9 cellular contexts compared by ENCODE assay signal in genomic region chr14:88386395-88386794, GRCh38. TPM values are rescaled to one million over a fixed set of nuclear protein-coding genes. Genes with fewer than 3 reads are reported as not detected.
DNase-seq lines count a peak whose midpoint lies in the region; ATAC-seq and TF ChIP-seq lines count a peak whose summit lies in the region.
"Had no signal": no experiment of that assay in that cellular context is flagged by ENCODE, and none has a peak within 500 bp of the region (broad histone marks: within the 10 kb centered on the region; RNA-seq: fewer than 3 reads in every experiment).

No MANE protein-coding gene starts in this region.

- intact Hi-C loops in activated CD4-positive, alpha-beta T cell treated with anti-CD3 and anti-CD28 coated beads, Interleukin-2, amount 10 ng/mL, durations not matched to agents 24 days and 14 days (cut with micrococcal nuclease), result loop anchor here (5.0 kb wide), 1 partner anchor 379 kb away; the partner anchor contains the start of gene GPR65
- intact Hi-C loops in activated CD8-positive, alpha-beta T cell treated with anti-CD3 and anti-CD28 coated beads for 36 hours (cut with micrococcal nuclease), result no loop called here

- peaks cover 9% of the 10 kb centered on the region; the same call in 1 of the 2 replicates for H3K27me3 ChIP-seq in iPS-20b (ENCODE audit: insufficient read depth, low read length)
- H3K27me3 ChIP-seq in stomach smooth muscle (ENCODE audit: control insufficient read depth in 1 of 2, insufficient read depth in 2 of 2, low read length in 2 of 2), result no peaks in the 10 kb centered on the region
- H3K27me3 ChIP-seq: pancreas had no signal

- no peaks in the 10 kb centered on the region for H3K9me3 Mint-ChIP-seq in activated CD4-positive, alpha-beta T cell treated with anti-CD3 and anti-CD28 coated beads, Interleukin-2, amount 10 ng/mL, durations not matched to agents 24 days and 14 days
- H3K9me3 Mint-ChIP-seq in activated CD8-positive, alpha-beta T cell treated with anti-CD3 and anti-CD28 coated beads for 36 hours, result no peaks in the 10 kb centered on the region

- H3K4me1 ChIP-seq in iPS-20b (ENCODE audit: insufficient read depth, low read length), result peaks cover 7% of the 10 kb centered on the region; the same call in 1 of the 2 replicates
- H3K4me1 ChIP-seq in stomach smooth muscle (ENCODE audit: control insufficient read depth, insufficient read depth, low read length), result peaks cover 12% of the 10 kb centered on the region

- no peak for ATAC-seq in activated CD8-positive, alpha-beta T cell treated with anti-CD3 and anti-CD28 coated beads for 36 hours
- ATAC-seq in GM21360 (IDR thresholded peaks at IDR 0.05; ENCODE audit: unreplicated experiment), result no peak

- CTCF ChIA-PET in activated CD8-positive, alpha-beta T cell treated with anti-CD3 and anti-CD28 coated beads for 36 hours (lab: Charles Lee), result no interaction called here

- H3K27ac Mint-ChIP-seq in activated CD4-positive, alpha-beta T cell treated with anti-CD3 and anti-CD28 coated beads, Interleukin-2, amount 10 ng/mL, durations not matched to agents 24 days and 14 days, result no peak overlapping the region
- H3K27ac Mint-ChIP-seq in activated CD8-positive, alpha-beta T cell treated with anti-CD3 and anti-CD28 coated beads for 36 hours, result peak overlapping the region; percentile 20

- H3K9me3 ChIP-seq in iPS-20b (ENCODE audit: insufficient read depth, low read depth, low read length) (no peaks in the 10 kb centered on the region), stomach smooth muscle (ENCODE audit: control insufficient read depth in 2 of 2, low read length in 2 of 2) (no peaks in the 10 kb centered on the region)
- H3K9me3 ChIP-seq: pancreas had no signal

- H3K36me3 ChIP-seq in iPS-20b (ENCODE audit: insufficient read depth, low read depth, low read length) (no peaks in the 10 kb centered on the region), stomach smooth muscle (ENCODE audit: control insufficient read depth in 2 of 2, insufficient read depth in 2 of 2, low read length in 2 of 2) (no peaks in the 10 kb centered on the region)
- H3K36me3 ChIP-seq: pancreas had no signal

- no peaks in the 10 kb centered on the region for H3K36me3 Mint-ChIP-seq in activated CD4-positive, alpha-beta T cell treated with anti-CD3 and anti-CD28 coated beads, Interleukin-2, amount 10 ng/mL, durations not matched to agents 24 days and 14 days (ENCODE audit: low read depth)
- H3K36me3 Mint-ChIP-seq in activated CD8-positive, alpha-beta T cell treated with anti-CD3 and anti-CD28 coated beads for 36 hours (ENCODE audit: low read depth), result no peaks in the 10 kb centered on the region

- no peak for TF ChIP-seq CTCF in activated CD8-positive, alpha-beta T cell treated with anti-CD3 and anti-CD28 coated beads for 36 hours (IDR thresholded peaks at IDR 0.05)

- H3K4me3 ChIP-seq in iPS-20b (ENCODE audit: low read length) (peak overlapping the region; percentile 89), stomach smooth muscle (ENCODE audit: low read length in 2 of 2) (peak overlapping the region; percentile 98 to 99)

- DNase-seq in activated CD4-positive, alpha-beta T cell treated with anti-CD3 and anti-CD28 coated beads, Interleukin-2, amount 10 ng/mL, durations not matched to agents 24 days and 14 days, result no peak
- no peak for DNase-seq in activated CD4-positive, alpha-beta T cell treated with anti-CD3 and anti-CD28 coated beads for 4 hours
- no peak for DNase-seq in activated CD8-positive, alpha-beta T cell treated with anti-CD3 and anti-CD28 coated beads for 36 hours
- DNase-seq in T-helper 9 cell, result no peak
- DNase-seq in HT-29 (ENCODE audit: low spot score), result no peak
- DNase-seq: pancreas had no signal

- peaks cover 20% of the 10 kb centered on the region for H3K4me1 Mint-ChIP-seq in activated CD4-positive, alpha-beta T cell treated with anti-CD3 and anti-CD28 coated beads, Interleukin-2, amount 10 ng/mL, durations not matched to agents 24 days and 14 days
- H3K4me1 Mint-ChIP-seq in activated CD8-positive, alpha-beta T cell treated with anti-CD3 and anti-CD28 coated beads for 36 hours (ENCODE audit: low read depth), result peaks cover 15% of the 10 kb centered on the region

- H3K27ac ChIP-seq in iPS-20b (ENCODE audit: low read length) (no peak overlapping the region), stomach smooth muscle (ENCODE audit: low read length) (peak overlapping the region; percentile 71)

- POLR2A ChIA-PET in activated CD8-positive, alpha-beta T cell treated with anti-CD3 and anti-CD28 coated beads for 36 hours (lab: Charles Lee), result no interaction called here

- H3K4me3 Mint-ChIP-seq in activated CD4-positive, alpha-beta T cell treated with anti-CD3 and anti-CD28 coated beads, Interleukin-2, amount 10 ng/mL, durations not matched to agents 24 days and 14 days, result peak overlapping the region; percentile 99
- peak overlapping the region; percentile 96 for H3K4me3 Mint-ChIP-seq in activated CD8-positive, alpha-beta T cell treated with anti-CD3 and anti-CD28 coated beads for 36 hours

- H3K27me3 Mint-ChIP-seq in activated CD4-positive, alpha-beta T cell treated with anti-CD3 and anti-CD28 coated beads, Interleukin-2, amount 10 ng/mL, durations not matched to agents 24 days and 14 days, result peaks cover 15% of the 10 kb centered on the region
- H3K27me3 Mint-ChIP-seq in activated CD8-positive, alpha-beta T cell treated with anti-CD3 and anti-CD28 coated beads for 36 hours, result no peaks in the 10 kb centered on the region

- H3K9ac ChIP-seq in iPS-20b (ENCODE audit: low read depth, low read length) (peak overlapping the region; percentile 82; the same call in 1 of the 2 replicates), stomach smooth muscle (ENCODE audit: low read length in 2 of 2) (peak overlapping the region; percentile 91 to 92)

RNA-seq across cellular contexts. Expression of gene SPATA7, which starts 0.9 kb away (rescaled TPM):
- 1.3 and 2.3 TPM in 2 replicates for total RNA-seq in activated CD4-positive, alpha-beta T cell treated with anti-CD3 and anti-CD28 coated beads, Interleukin-2, amount 10 ng/mL, durations not matched to agents 24 days and 14 days
- 1 to 10 TPM; 3.0 to 3.1 TPM for total RNA-seq in activated CD8-positive, alpha-beta T cell treated with anti-CD3 and anti-CD28 coated beads for 36 hours
- total RNA-seq in HT-29 (2014; rRNA removed; shearing (Covaris generic)), result 2.3 and 4.0 TPM in 2 replicates
